8 cellular contexts compared by ENCODE assay signal in the genomic region with DNA sequence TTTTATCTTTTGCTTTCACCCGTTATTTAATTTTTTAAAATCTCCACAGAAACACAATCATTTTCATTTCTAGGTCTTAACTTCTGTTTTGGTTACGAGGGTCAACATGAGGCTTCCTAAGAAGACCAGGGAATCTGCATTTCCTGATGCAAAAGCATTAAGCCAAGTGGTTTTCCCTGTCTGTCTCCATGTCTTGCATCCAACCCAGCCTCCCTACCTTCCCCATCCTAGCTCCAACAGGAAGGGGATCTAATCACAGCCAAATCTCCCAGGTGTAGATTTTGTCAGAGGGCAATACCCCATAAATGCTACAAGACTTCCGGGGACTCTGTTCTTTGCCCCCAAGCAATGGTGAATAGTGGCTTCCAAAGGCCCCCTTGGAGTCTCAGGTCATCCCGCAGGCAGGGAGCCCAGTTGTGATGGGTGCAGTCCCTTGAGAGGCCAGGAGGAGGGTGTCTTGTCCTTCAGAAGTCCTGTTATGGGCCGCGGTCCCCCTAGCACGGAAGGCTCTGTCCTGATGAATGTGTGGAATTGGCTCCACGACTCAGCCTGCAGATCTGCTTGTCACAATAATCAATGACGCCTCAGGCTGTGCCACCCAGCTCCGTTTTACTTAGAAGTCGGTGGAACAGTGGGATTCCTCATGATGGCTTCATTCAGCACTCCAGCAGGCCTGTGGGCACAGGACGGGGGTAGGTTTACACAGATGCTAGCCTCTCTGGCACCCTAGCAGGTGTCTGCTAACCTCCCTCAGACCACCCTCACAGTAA.
DNase-seq lines count a peak whose midpoint lies in the region; ATAC-seq, FAIRE-seq and TF ChIP-seq lines count a peak whose summit lies in the region.

No MANE protein-coding gene starts in this region.

- H4K20me1 ChIP-seq in GM12878 (ENCODE audit: control insufficient read depth, insufficient read depth): no peaks in the 10 kb centered on the region

- no peak overlapping the region for H3K9ac ChIP-seq in GM12878 (ENCODE audit: control insufficient read depth, insufficient read depth, low read length)

- no peaks in the 10 kb centered on the region for H3K36me3 ChIP-seq in Panc1 (ENCODE audit: control insufficient read depth, insufficient read depth, low read length)
- H3K36me3 ChIP-seq in GM12878 (ENCODE audit: control insufficient read depth in 2 of 2, insufficient read depth in 2 of 2, low read length in 1 of 2): no peaks in the 10 kb centered on the region
- H3K36me3 ChIP-seq in sigmoid colon: no peaks in the 10 kb centered on the region

- DNase-seq in AG10803 (ENCODE audit: low read depth) (peak; percentile 78), H4 (ENCODE audit: low spot score) (peak; percentile 72), Panc1 (ENCODE audit: low read depth, low spot score) (no peak), GM12878 (ENCODE audit: low read depth, low spot score) (no peak), immature natural killer cell (peak in 2 of 3 donors; percentile 3 to 5), sigmoid colon (no peak)
- DNase-seq in stimulated activated CD4-positive, alpha-beta T cell treated with anti-CD3 and anti-CD28 coated beads, Interleukin-4, amount 100 ng/mL, for 48 hours (ENCODE audit: low read depth in 2 of 2): peak; percentile 4 to 19

- SMC1A ChIA-PET in GM12878 (lab: Charles Lee; ENCODE audit: uncharacterized antibody, unreplicated experiment): interaction anchor here (1.0 to 1.3 kb wide), 2 partner anchors 13 to 516 kb away, joined by 3 to 6 read pairs; no protein-coding TSS in a partner anchor

- TF ChIP-seq CTCF in AG10803 (conservative IDR thresholded peaks at IDR 0.05; ENCODE audit: low read length): peak; percentile 85
- peak; percentile 70 for TF ChIP-seq CTCF in Panc1 (IDR thresholded peaks at IDR 0.05)
- peak; percentile 35 to 41 (median 39) for TF ChIP-seq CTCF in GM12878 (IDR thresholded peaks at IDR 0.05 in 2 of 3, conservative IDR thresholded peaks at IDR 0.05 in 1 of 3; ENCODE audit: control insufficient read depth in 2 of 3, extremely low read depth in 1 of 3, insufficient read depth in 1 of 3, low read depth in 3 of 3, low read length in 3 of 3)
- peak in 2 of 4 experiments; percentile 18 to 37 for TF ChIP-seq CTCF in sigmoid colon (IDR thresholded peaks at IDR 0.05)

- no peak overlapping the region for H3K27ac ChIP-seq in Panc1 (ENCODE audit: low read length)
- H3K27ac ChIP-seq in GM12878 (ENCODE audit: control insufficient read depth, insufficient read depth): no peak overlapping the region
- peak overlapping the region in 1 of 4 donors; percentile 78 for H3K27ac ChIP-seq in sigmoid colon

- in situ Hi-C loops in Panc1 (cut with HindIII; ENCODE audit: low pct_unique_long_range_greater_than_20kb, low sequenced_read_pairs) (no loop called here), GM12878 (cut with MboI) (loop anchor here (25.0 kb wide), 1 partner anchor 709 kb away; no protein-coding TSS in a partner anchor)

- no peaks in the 10 kb centered on the region for H3K79me2 ChIP-seq in GM12878 (ENCODE audit: control insufficient read depth, insufficient read depth, low read length)

- intact Hi-C loops in Panc1 (cut with micrococcal nuclease; ENCODE audit: unreplicated experiment) (loop anchor here (5.0 to 10.0 kb wide), 2 partner anchors 279 to 887 kb away; no protein-coding TSS in a partner anchor), GM12878 (cut with micrococcal nuclease; ENCODE audit: unreplicated experiment) (no loop called here), sigmoid colon (cut with DNase I) (no loop called here)

- H3K36me3 Mint-ChIP-seq in immature natural killer cell: no peaks in the 10 kb centered on the region

- TF ChIP-seq RAD21 in GM12878 (IDR thresholded peaks at IDR 0.05; ENCODE audit: insufficient read depth, low read depth, low read length): peak; percentile 48

- H3K4me3 ChIP-seq in AG10803 (ENCODE audit: low read length) (peak overlapping the region; percentile 29), Panc1 (ENCODE audit: low read depth in 2 of 2, low read length in 2 of 2) (no peak overlapping the region), GM12878 (no peak overlapping the region), sigmoid colon (no peak overlapping the region)

- H3K27me3 ChIP-seq in Panc1 (ENCODE audit: control insufficient read depth, insufficient read depth, low read length) (no peaks in the 10 kb centered on the region; the same call in 1 of the 2 replicates), GM12878 (replicated peaks in 1 of 2; ENCODE audit: control insufficient read depth in 2 of 2, insufficient read depth in 2 of 2, low read length in 1 of 2) (no peaks in the 10 kb centered on the region; a peak in 2 of 4 replicates), sigmoid colon (no peaks in the 10 kb centered on the region)

- RAD21 ChIA-PET in GM12878 (lab: Charles Lee; ENCODE audit: unreplicated experiment): interaction anchor here (1.0 kb wide), 1 partner anchor 16 kb away, joined by 3 read pairs; no protein-coding TSS in a partner anchor

- no peak overlapping the region for H3K4me3 Mint-ChIP-seq in immature natural killer cell

- no peaks in the 10 kb centered on the region for H3K9me3 Mint-ChIP-seq in immature natural killer cell

- WGBS in GM12878 (ENCODE audit: insufficient coverage, insufficient replicate concordance, low lambda C conversion rate, missing lambda C conversion rate): 39% methylated on average over 12 of the region's 12 CpGs
- 24 to 38% methylated on average over 12 of the region's 12 CpGs for WGBS in sigmoid colon, 2 donors

- ATAC-seq in Panc1: peak; percentile 95
- ATAC-seq in GM12878: peak; percentile 72
- no peak for ATAC-seq in GM19324 (IDR thresholded peaks at IDR 0.05; ENCODE audit: low FRiP score, unreplicated experiment)

- CTCF ChIA-PET in Panc1 (lab: Charles Lee): interaction anchor here (0.7 kb wide), 1 partner anchor 156 kb away, joined by 3 read pairs; no protein-coding TSS in a partner anchor
- CTCF ChIA-PET in GM12878 (lab: Yijun Ruan, JAX): no interaction called here

- TF ChIP-seq POLR2A in GM12878 (IDR thresholded peaks at IDR 0.05; ENCODE audit: low read depth, low read length) (no peak), sigmoid colon (IDR thresholded peaks at IDR 0.05) (no peak)

- no peaks in the 10 kb centered on the region for H3K9me3 ChIP-seq in Panc1 (ENCODE audit: control insufficient read depth, insufficient read depth, low read depth, low read length)
- H3K9me3 ChIP-seq in GM12878 (replicated peaks; ENCODE audit: control insufficient read depth, insufficient read depth, low read length): no peaks in the 10 kb centered on the region
- peaks cover 0 to 2% (median 0%) of the 10 kb centered on the region in 4 donors for H3K9me3 ChIP-seq in sigmoid colon

- H3K27me3 Mint-ChIP-seq in immature natural killer cell (ENCODE audit: low read depth in 3 of 3): peaks cover 0 to 12% (median under 1%) of the 10 kb centered on the region in 3 donors

- no peak for TF ChIP-seq EP300 in GM12878 (IDR thresholded peaks at IDR 0.05; ENCODE audit: borderline replicate concordance in 1 of 2, control insufficient read depth in 1 of 2, low read depth in 2 of 2, low read length in 2 of 2)
- no peak for TF ChIP-seq EP300 in sigmoid colon (IDR thresholded peaks at IDR 0.05)

- H3K4me2 ChIP-seq in GM12878 (ENCODE audit: control insufficient read depth, insufficient read depth): no peak overlapping the region

- H2AFZ ChIP-seq in GM12878 (ENCODE audit: control insufficient read depth, low read depth, low read length): no peak overlapping the region

- POLR2A ChIA-PET in Panc1 (lab: Charles Lee): no interaction called here
- POLR2A ChIA-PET in GM12878 (lab: Charles Lee): no interaction called here

- no peak for FAIRE-seq in GM12878 (lab: Jason Lieb, UNC)

- H3K4me1 Mint-ChIP-seq in immature natural killer cell: peaks cover 8 to 11% of the 10 kb centered on the region in 2 donors

- H3K27ac Mint-ChIP-seq in immature natural killer cell: no peak overlapping the region

- BruUV-seq in Panc1 (replicated peaks; lab: Mats Ljungman, UMichigan): no TSS peak
- BruUV-seq in GM12878 (replicated peaks; lab: Mats Ljungman, UMichigan): no TSS peak

- H3K4me1 ChIP-seq in Panc1 (ENCODE audit: control insufficient read depth, insufficient read depth, low read length) (peaks cover 3% of the 10 kb centered on the region; the same call in 1 of the 2 replicates), GM12878 (ENCODE audit: control insufficient read depth, insufficient read depth, low read length) (no peaks in the 10 kb centered on the region), sigmoid colon (peaks cover 0 to 18% (median 10%) of the 10 kb centered on the region in 4 donors)

TF ChIP-seq in GM12878, 131 proteins besides CTCF, POLR2A, EP300 and RAD21 (continues in another document):
- TF ChIP-seq RB1 (IDR thresholded peaks at IDR 0.05; ENCODE audit: borderline replicate concordance) (no peak), KDM1A (IDR thresholded peaks at IDR 0.05; ENCODE audit: borderline replicate concordance) (no peak), SIX5 (IDR thresholded peaks at IDR 0.05; ENCODE audit: low read depth, low read length, severe bottlenecking) (no peak), RAD51 (IDR thresholded peaks at IDR 0.05) (no peak), EGR1 (IDR thresholded peaks at IDR 0.05; ENCODE audit: borderline replicate concordance in 1 of 2, low read depth in 2 of 2, low read length in 2 of 2) (no peak)
- TF ChIP-seq, protein P1, sequence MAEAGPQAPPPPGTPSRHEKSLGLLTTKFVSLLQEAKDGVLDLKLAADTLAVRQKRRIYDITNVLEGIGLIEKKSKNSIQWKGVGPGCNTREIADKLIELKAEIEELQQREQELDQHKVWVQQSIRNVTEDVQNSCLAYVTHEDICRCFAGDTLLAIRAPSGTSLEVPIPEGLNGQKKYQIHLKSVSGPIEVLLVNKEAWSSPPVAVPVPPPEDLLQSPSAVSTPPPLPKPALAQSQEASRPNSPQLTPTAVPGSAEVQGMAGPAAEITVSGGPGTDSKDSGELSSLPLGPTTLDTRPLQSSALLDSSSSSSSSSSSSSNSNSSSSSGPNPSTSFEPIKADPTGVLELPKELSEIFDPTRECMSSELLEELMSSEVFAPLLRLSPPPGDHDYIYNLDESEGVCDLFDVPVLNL (IDR thresholded peaks at IDR 0.05; ENCODE audit: low read depth, low read length): no peak
- TF ChIP-seq, protein P2, sequence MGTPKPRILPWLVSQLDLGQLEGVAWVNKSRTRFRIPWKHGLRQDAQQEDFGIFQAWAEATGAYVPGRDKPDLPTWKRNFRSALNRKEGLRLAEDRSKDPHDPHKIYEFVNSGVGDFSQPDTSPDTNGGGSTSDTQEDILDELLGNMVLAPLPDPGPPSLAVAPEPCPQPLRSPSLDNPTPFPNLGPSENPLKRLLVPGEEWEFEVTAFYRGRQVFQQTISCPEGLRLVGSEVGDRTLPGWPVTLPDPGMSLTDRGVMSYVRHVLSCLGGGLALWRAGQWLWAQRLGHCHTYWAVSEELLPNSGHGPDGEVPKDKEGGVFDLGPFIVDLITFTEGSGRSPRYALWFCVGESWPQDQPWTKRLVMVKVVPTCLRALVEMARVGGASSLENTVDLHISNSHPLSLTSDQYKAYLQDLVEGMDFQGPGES (IDR thresholded peaks at IDR 0.05): no peak

Comparison
In these comparisons a context has a peak if more than half of its experiments do, and no peak if none do; other contexts are left out.
1. DNase-seq: peak in AG10803 (single experiment), H4 (single experiment), immature natural killer cell (2 of 3) and stimulated activated CD4-positive, alpha-beta T cell treated with anti-CD3 and anti-CD28 coated beads, Interleukin-4, amount 100 ng/mL, for 48 hours (2 of 2); none in Panc1 (single experiment), GM12878 (single experiment) and sigmoid colon (single experiment).